Comparison of ENCODE assay signal across 25 cellular contexts in genomic region chr11:116701876-116702275, GRCh38.
"Had no signal": no experiment of that assay in that cellular context is flagged by ENCODE, and none has a peak within 500 bp of the region (broad histone marks: within the 10 kb centered on the region; RNA-seq: fewer than 3 reads in every experiment).

No MANE protein-coding gene starts in this region.

- H3K4me3 Mint-ChIP-seq: activated B cell treated with CpG ODN at 0.5 μM for 24 hours; activated CD4-positive, alpha-beta T cell treated with anti-CD3 and anti-CD28 coated beads, Interleukin-2, amount 10 ng/mL, durations not matched to agents 24 days and 14 days; activated CD8-positive, alpha-beta memory T cell treated with anti-CD3 and anti-CD28 coated beads, Interleukin-2, amount 10 ng/mL, durations not matched to agents 7 days and 5 days; activated naive CD4-positive, alpha-beta T cell treated with anti-CD3 and anti-CD28 coated beads, Interleukin-2, amount 50 U/mL, for 24 hours; activated T-cell treated with anti-CD3 and anti-CD28 coated beads, Interleukin-2, amount 50 U/mL, for 24 hours; activated T-helper 1 cell treated with anti-CD3 and anti-CD28 coated beads, Interleukin-12 subunit alpha, Interleukin-12 subunit beta, Interleukin-2, Interleukin-4 antibody, amounts not matched to agents 30 ng/mL and 10 ng/mL and 1 ng/mL, durations not matched to agents 14 hours and 24 hours and 36 hours; T-helper 17 cell had no signal

- H3K27ac ChIP-seq: brain microvascular endothelial cell, cardiac muscle cell, KMS-11, SJSA1 had no signal

- H3K36me3 Mint-ChIP-seq: activated CD8-positive, alpha-beta memory T cell treated with anti-CD3 and anti-CD28 coated beads, Interleukin-2, amount 10 ng/mL, durations not matched to agents 7 days and 5 days; activated naive CD4-positive, alpha-beta T cell treated with anti-CD3 and anti-CD28 coated beads, Interleukin-2, amount 50 U/mL, for 24 hours had no signal

- H3K9me3 ChIP-seq: SJSA1 had no signal

- ATAC-seq: activated CD8-positive, alpha-beta memory T cell treated with anti-CD3 and anti-CD28 coated beads, Interleukin-2, amount 10 ng/mL, durations not matched to agents 7 days and 5 days; T-helper 17 cell had no signal

- H3K9me3 Mint-ChIP-seq: activated B cell treated with CpG ODN at 0.5 μM for 24 hours; activated CD4-positive, alpha-beta T cell treated with anti-CD3 and anti-CD28 coated beads, Interleukin-2, amount 10 ng/mL, durations not matched to agents 24 days and 14 days; activated naive CD4-positive, alpha-beta T cell treated with anti-CD3 and anti-CD28 coated beads, Interleukin-2, amount 50 U/mL, for 24 hours; activated T-cell treated with anti-CD3 and anti-CD28 coated beads, Interleukin-2, amount 50 U/mL, for 24 hours; activated T-helper 1 cell treated with anti-CD3 and anti-CD28 coated beads, Interleukin-12 subunit alpha, Interleukin-12 subunit beta, Interleukin-2, Interleukin-4 antibody, amounts not matched to agents 30 ng/mL and 10 ng/mL and 1 ng/mL, durations not matched to agents 14 hours and 24 hours and 36 hours had no signal

- H3K4me1 Mint-ChIP-seq: activated B cell treated with CpG ODN at 0.5 μM for 24 hours; activated CD4-positive, alpha-beta T cell treated with anti-CD3 and anti-CD28 coated beads, Interleukin-2, amount 10 ng/mL, durations not matched to agents 24 days and 14 days; activated CD8-positive, alpha-beta memory T cell treated with anti-CD3 and anti-CD28 coated beads, Interleukin-2, amount 10 ng/mL, durations not matched to agents 7 days and 5 days; activated naive CD4-positive, alpha-beta T cell treated with anti-CD3 and anti-CD28 coated beads, Interleukin-2, amount 50 U/mL, for 24 hours had no signal

- H3K27ac Mint-ChIP-seq: activated B cell treated with CpG ODN at 0.5 μM for 24 hours; activated CD4-positive, alpha-beta T cell treated with anti-CD3 and anti-CD28 coated beads, Interleukin-2, amount 10 ng/mL, durations not matched to agents 24 days and 14 days; activated CD8-positive, alpha-beta memory T cell treated with anti-CD3 and anti-CD28 coated beads, Interleukin-2, amount 10 ng/mL, durations not matched to agents 7 days and 5 days; activated naive CD4-positive, alpha-beta T cell treated with anti-CD3 and anti-CD28 coated beads, Interleukin-2, amount 50 U/mL, for 24 hours; activated T-cell treated with anti-CD3 and anti-CD28 coated beads, Interleukin-2, amount 50 U/mL, for 24 hours; activated T-helper 1 cell treated with anti-CD3 and anti-CD28 coated beads, Interleukin-12 subunit alpha, Interleukin-12 subunit beta, Interleukin-2, Interleukin-4 antibody, amounts not matched to agents 30 ng/mL and 10 ng/mL and 1 ng/mL, durations not matched to agents 14 hours and 24 hours and 36 hours; T-helper 17 cell had no signal

- H3K36me3 ChIP-seq: brain microvascular endothelial cell, cardiac muscle cell, SJSA1 had no signal

- H3K4me2 ChIP-seq: KMS-11 had no signal

- H3K9ac ChIP-seq: KMS-11 had no signal

- DNase-seq: activated B cell treated with CpG ODN at 0.5 μM for 24 hours; activated CD4-positive, alpha-beta T cell treated with anti-CD3 and anti-CD28 coated beads for 1 hour; activated CD4-positive, alpha-beta T cell treated with anti-CD3 and anti-CD28 coated beads, Interleukin-2, amount 10 ng/mL, durations not matched to agents 24 days and 14 days; activated CD4-positive, alpha-beta T cell treated with anti-CD3 and anti-CD28 coated beads, Interleukin-2, amount 50 U/mL, for 48 hours; activated CD8-positive, alpha-beta memory T cell treated with anti-CD3 and anti-CD28 coated beads, Interleukin-2, amount 10 ng/mL, durations not matched to agents 7 days and 5 days; activated effector memory CD4-positive, alpha-beta T cell treated with Interleukin-2 at 50 U/mL for 16 hours; activated naive CD4-positive, alpha-beta T cell; activated T-cell treated with anti-CD3 and anti-CD28 coated beads, Interleukin-2, amount 50 U/mL, for 24 hours; amygdala; brain microvascular endothelial cell; NCI-H1092; NCI-H1417; NCI-H1930; NCI-H2171 treated with DMSO at 0.1 percent for 48 hours; NCI-H226; NCI-H69; NK-92 treated with Interleukin-12 subunit alpha and Interleukin-12 subunit beta, amount 100 ng/mL, for 24 hours; SHP77; T-helper 17 cell; T-helper 9 cell had no signal

- H3K4me1 ChIP-seq: SJSA1 had no signal

- H3K27me3 ChIP-seq: cardiac muscle cell, SJSA1 had no signal

- H3K4me3 ChIP-seq: cardiac muscle cell, SJSA1 had no signal
